In genomic region chr4:185811509-185812364, GRCh38 we compare ENCODE assay signal across 8 cellular contexts. TPM values are rescaled to one million over a fixed set of nuclear protein-coding genes. Genes with fewer than 3 reads are reported as not detected.
DNase-seq lines count a peak whose midpoint lies in the region; ATAC-seq and TF ChIP-seq lines count a peak whose summit lies in the region.

SORBS2 (minus strand) TSS chr4:185812194; CDS start chr4:185690571, 121,623 bp downstream.

- H2AFZ ChIP-seq in mesenchymal stem cell (ENCODE audit: low read depth, low read length) = no peak within 1 kb of the TSS

- no peak within 1 kb of the TSS for H2AK5ac ChIP-seq in mesenchymal stem cell (ENCODE audit: low read length, severe bottlenecking)

- H3K27ac ChIP-seq in mesenchymal stem cell (ENCODE audit: low read length, poor library complexity, severe bottlenecking) = no peak within 1 kb of the TSS

- no peaks in the 10 kb centered on the region for H3K36me3 Mint-ChIP-seq in natural killer cell
- no peaks in the 10 kb centered on the region for H3K36me3 Mint-ChIP-seq in natural killer cell treated with Interleukin-12 subunit alpha and Interleukin-12 subunit beta and Interleukin-15 and Interleukin-18, amount 100 ng/mL, for 72 hours

- H3K9ac ChIP-seq in mesenchymal stem cell (ENCODE audit: low read length) = no peak within 1 kb of the TSS

- H3K4me3 Mint-ChIP-seq in natural killer cell = no peak within 1 kb of the TSS
- no peak within 1 kb of the TSS for H3K4me3 Mint-ChIP-seq in natural killer cell treated with Interleukin-12 subunit alpha and Interleukin-12 subunit beta and Interleukin-15 and Interleukin-18, amount 100 ng/mL, for 72 hours

- peaks cover 8% of the 10 kb centered on the region for H3K4me1 ChIP-seq in mesenchymal stem cell (ENCODE audit: control insufficient read depth, insufficient read depth, low read depth, low read length)

- intact Hi-C loops in natural killer cell (cut with micrococcal nuclease) = no loop called here

- H2BK120ac ChIP-seq in mesenchymal stem cell (ENCODE audit: low read depth, low read length) = no peak within 1 kb of the TSS

- H3K4ac ChIP-seq in mesenchymal stem cell (ENCODE audit: low read depth in 1 of 2, low read length in 2 of 2) = no peak within 1 kb of the TSS

- H3K36me3 ChIP-seq in mesenchymal stem cell (ENCODE audit: control insufficient read depth in 1 of 2, insufficient read depth in 2 of 2, low read depth in 1 of 2, low read length in 2 of 2) = no peaks in the 10 kb centered on the region

- H3K27me3 Mint-ChIP-seq in natural killer cell (ENCODE audit: low read depth in 2 of 2) = peaks cover 6 to 9% of the 10 kb centered on the region in 2 donors
- peaks cover 12 to 27% of the 10 kb centered on the region in 2 donors for H3K27me3 Mint-ChIP-seq in natural killer cell treated with Interleukin-12 subunit alpha and Interleukin-12 subunit beta and Interleukin-15 and Interleukin-18, amount 100 ng/mL, for 72 hours

- H3K14ac ChIP-seq in mesenchymal stem cell (ENCODE audit: low read length in 2 of 2) = peak within 1 kb of the TSS in 1 of 2 experiments; percentile 36

- no peak within 1 kb of the TSS for H4K8ac ChIP-seq in mesenchymal stem cell (ENCODE audit: low read length)

- no peak for DNase-seq in natural killer cell
- no peak for DNase-seq in natural killer cell treated with Interleukin-12 subunit alpha and Interleukin-12 subunit beta and Interleukin-15 and Interleukin-18, amount 100 ng/mL, for 72 hours (ENCODE audit: low spot score)
- peak; percentile 86 to 93 for DNase-seq in NCI-H526 (lab: John Stamatoyannopoulos, UW)
- peak; percentile 60 for DNase-seq in ecto neural progenitor cell (ENCODE audit: low spot score)
- DNase-seq in mesenchymal stem cell = peak; percentile 41
- peak; percentile 62 for DNase-seq in ureter (ENCODE audit: low spot score)
- no peak for DNase-seq in NK-92 (lab: John Stamatoyannopoulos, UW; ENCODE audit: unreplicated experiment)

- H3K18ac ChIP-seq in mesenchymal stem cell (ENCODE audit: low read depth in 1 of 2, low read length in 2 of 2) = no peak within 1 kb of the TSS

- no peaks in the 10 kb centered on the region for H3K4me1 Mint-ChIP-seq in natural killer cell
- no peaks in the 10 kb centered on the region for H3K4me1 Mint-ChIP-seq in natural killer cell treated with Interleukin-12 subunit alpha and Interleukin-12 subunit beta and Interleukin-15 and Interleukin-18, amount 100 ng/mL, for 72 hours (ENCODE audit: low read depth in 2 of 2)

- H3K23ac ChIP-seq in mesenchymal stem cell (ENCODE audit: low read length in 2 of 2) = no peak within 1 kb of the TSS

- peak within 1 kb of the TSS; percentile 49 for H3K4me2 ChIP-seq in mesenchymal stem cell (ENCODE audit: low read length, poor library complexity, severe bottlenecking)

- no peak for TF ChIP-seq CTCF in natural killer cell (IDR thresholded peaks at IDR 0.05)

- ATAC-seq in natural killer cell (no peak), HG03135 (IDR thresholded peaks at IDR 0.05; ENCODE audit: unreplicated experiment) (peak; percentile 85)
- ATAC-seq in natural killer cell treated with Interleukin-12 subunit alpha and Interleukin-12 subunit beta and Interleukin-15 and Interleukin-18, amount 100 ng/mL, for 72 hours = no peak

- H3K27me3 ChIP-seq in mesenchymal stem cell (ENCODE audit: control insufficient read depth in 1 of 2, insufficient read depth in 1 of 2, low read length in 2 of 2) = no peaks in the 10 kb centered on the region

- H3K27ac Mint-ChIP-seq in natural killer cell = no peak within 1 kb of the TSS
- H3K27ac Mint-ChIP-seq in natural killer cell treated with Interleukin-12 subunit alpha and Interleukin-12 subunit beta and Interleukin-15 and Interleukin-18, amount 100 ng/mL, for 72 hours = no peak within 1 kb of the TSS

- no peak within 1 kb of the TSS for H4K91ac ChIP-seq in mesenchymal stem cell (ENCODE audit: low read length)

- no peak within 1 kb of the TSS for H2BK5ac ChIP-seq in mesenchymal stem cell (ENCODE audit: low read depth, low read length, poor library complexity, severe bottlenecking)

- no peak within 1 kb of the TSS for H3K4me3 ChIP-seq in mesenchymal stem cell (ENCODE audit: insufficient read depth in 1 of 2, low read depth in 1 of 2, low read length in 2 of 2)

- no peaks in the 10 kb centered on the region for H3K9me3 Mint-ChIP-seq in natural killer cell
- H3K9me3 Mint-ChIP-seq in natural killer cell treated with Interleukin-12 subunit alpha and Interleukin-12 subunit beta and Interleukin-15 and Interleukin-18, amount 100 ng/mL, for 72 hours = no peaks in the 10 kb centered on the region

- no peaks in the 10 kb centered on the region for H3K79me1 ChIP-seq in mesenchymal stem cell (replicated peaks; ENCODE audit: low read length, poor library complexity, severe bottlenecking)

- peak within 1 kb of the TSS in 1 of 2 experiments; percentile 60 for H2BK12ac ChIP-seq in mesenchymal stem cell (ENCODE audit: low read length in 2 of 2)

- H3K9me3 ChIP-seq in mesenchymal stem cell (ENCODE audit: control insufficient read depth, low read length) = no peaks in the 10 kb centered on the region

- WGBS in mesenchymal stem cell = 87% methylated on average over 19 of the region's 20 CpGs

- no peak within 1 kb of the TSS for H2BK15ac ChIP-seq in mesenchymal stem cell (ENCODE audit: low read depth, poor library complexity, severe bottlenecking)

RNA-seq across cellular contexts. Expression of gene SORBS2, which starts in this region (rescaled TPM):
- 10 to 100 TPM; 10.2 to 15.6 (median 13.5) TPM for total RNA-seq in natural killer cell
- total RNA-seq in natural killer cell treated with Interleukin-12 subunit alpha and Interleukin-12 subunit beta and Interleukin-15 and Interleukin-18, amount 100 ng/mL, for 72 hours = not detected
- polyA plus RNA-seq in mesenchymal stem cell (2013, experiment 1 of 2) = 3.0 TPM
- polyA plus RNA-seq in mesenchymal stem cell (2013, experiment 2 of 2) = 4.4 TPM
- 103 TPM for total RNA-seq in ureter

Comparison
In these comparisons a context has a peak if more than half of its experiments do, and no peak if none do; other contexts are left out.
1. RNA of gene SORBS2 (total RNA-seq): 103 TPM in ureter (single experiment) and 10.2 to 15.6 TPM in natural killer cell; not detected in natural killer cell treated with Interleukin-12 subunit alpha and Interleukin-12 subunit beta and Interleukin-15 and Interleukin-18, amount 100 ng/mL, for 72 hours; every median in the first group is over 10 times any median in the second.
2. DNase-seq: peak in NCI-H526 (2 of 2), ecto neural progenitor cell (single experiment), mesenchymal stem cell (single experiment) and ureter (single experiment); none in natural killer cell (single experiment), natural killer cell treated with Interleukin-12 subunit alpha and Interleukin-12 subunit beta and Interleukin-15 and Interleukin-18, amount 100 ng/mL, for 72 hours (single experiment) and NK-92 (single experiment).